1 cellular context compared by ENCODE assay signal in genomic region chr2:26982102-26982742, GRCh38.
TF ChIP-seq lines count a peak whose summit lies in the region.

No MANE protein-coding gene starts in this region.

TF ChIP-seq in GM23338, 12 proteins besides CTCF, POLR2A, EP300 and RAD21 (continued from another document):
- no peak for TF ChIP-seq REST (IDR thresholded peaks at IDR 0.05; ENCODE audit: unreplicated experiment)
- no peak for TF ChIP-seq JUNB (IDR thresholded peaks at IDR 0.05; ENCODE audit: unreplicated experiment)
- no peak for TF ChIP-seq EZH2 (IDR thresholded peaks at IDR 0.05; ENCODE audit: low read depth, unreplicated experiment)
